ENCODE assay signal across 25 cellular contexts in genomic region chr4:96448315-96448872, GRCh38.
"Had no signal": no experiment of that assay in that cellular context is flagged by ENCODE, and none has a peak within 500 bp of the region (broad histone marks: within the 10 kb centered on the region; RNA-seq: fewer than 3 reads in every experiment).

No MANE protein-coding gene starts in this region.

- DNase-seq: dermis blood vessel endothelial cell; dorsolateral prefrontal cortex; effector CD8-positive, alpha-beta T cell; effector memory CD8-positive, alpha-beta T cell; esophagus squamous epithelium; foreskin fibroblast; foreskin melanocyte; gastrocnemius medialis; glutamatergic neuron; head of caudate nucleus; heart right ventricle; hippocampal formation; left cardiac atrium; left lung; left ventricle myocardium superior; lower lobe of right lung; mesenchymal stem cell; midbrain; naive thymus-derived CD4-positive, alpha-beta T cell had no signal

- ATAC-seq: effector memory CD8-positive, alpha-beta T cell; esophagus mucosa; gastrocnemius medialis; heart right ventricle; left cardiac atrium; left lung; left ventricle myocardium superior; lower lobe of right lung; naive thymus-derived CD4-positive, alpha-beta T cell had no signal

- H3K27ac Mint-ChIP-seq: effector memory CD8-positive, alpha-beta T cell; naive thymus-derived CD4-positive, alpha-beta T cell had no signal

- H3K27me3 ChIP-seq: dorsolateral prefrontal cortex, esophagus squamous epithelium, gastrocnemius medialis, heart right ventricle, left lung had no signal

- H3K27ac ChIP-seq: coronary artery, dorsolateral prefrontal cortex, esophagus squamous epithelium, gastrocnemius medialis, heart right ventricle, left lung, lower lobe of right lung had no signal

- FAIRE-seq: colon, endothelial cell of umbilical vein, islet of Langerhans, keratinocyte had no signal

- H3K4me3 Mint-ChIP-seq: effector memory CD8-positive, alpha-beta T cell; naive thymus-derived CD4-positive, alpha-beta T cell had no signal

- H3K36me3 ChIP-seq: esophagus squamous epithelium, gastrocnemius medialis, heart right ventricle, left lung, lower lobe of right lung had no signal

- H3K4me1 Mint-ChIP-seq: naive thymus-derived CD4-positive, alpha-beta T cell had no signal

- H3K4me1 ChIP-seq: esophagus squamous epithelium, gastrocnemius medialis, heart right ventricle, left lung, lower lobe of right lung had no signal

- H3K4me3 ChIP-seq: coronary artery, dorsolateral prefrontal cortex, esophagus squamous epithelium, gastrocnemius medialis, heart right ventricle, left lung, lower lobe of right lung had no signal

- H3K27me3 Mint-ChIP-seq: effector memory CD8-positive, alpha-beta T cell; naive thymus-derived CD4-positive, alpha-beta T cell had no signal
